In genomic region chr2:7119504-7119835, GRCh38 we compare ENCODE assay signal across 12 cellular contexts.
A peak's percentile ranks its signal among the peaks of the same experiment; 100 is the strongest.
DNase-seq lines count a peak whose midpoint lies in the region; ATAC-seq, FAIRE-seq and TF ChIP-seq lines count a peak whose summit lies in the region.
"Had no signal": no experiment of that assay in that cellular context is flagged by ENCODE, and none has a peak within 500 bp of the region (broad histone marks: within the 10 kb centered on the region; RNA-seq: fewer than 3 reads in every experiment).

No MANE protein-coding gene starts in this region.

- peak; percentile 7 for FAIRE-seq in bronchial epithelial cell (lab: Jason Lieb, UNC)
- FAIRE-seq: GM19239, H54 had no signal

- ATAC-seq in sciatic nerve: no peak
- ATAC-seq in HG02623 (IDR thresholded peaks at IDR 0.05; ENCODE audit: unreplicated experiment): no peak

- no peak overlapping the region for H3K27ac Mint-ChIP-seq in glutamatergic neuron (ENCODE audit: unreplicated experiment)

- H3K4me1 Mint-ChIP-seq in glutamatergic neuron (ENCODE audit: low read depth, unreplicated experiment): peaks cover 21% of the 10 kb centered on the region

- peak overlapping the region; percentile 8 for H3K4me3 Mint-ChIP-seq in glutamatergic neuron (ENCODE audit: unreplicated experiment)

- H3K27me3 ChIP-seq in bronchial epithelial cell (ENCODE audit: control insufficient read depth, insufficient read depth, low read length): no peaks in the 10 kb centered on the region

- peaks cover 7% of the 10 kb centered on the region for H3K36me3 Mint-ChIP-seq in glutamatergic neuron (ENCODE audit: unreplicated experiment)

- in situ Hi-C loops in GM13976 (cut with MboI; ENCODE audit: low sequenced_read_pairs, unreplicated experiment): no loop called here

- DNase-seq in NCI-H82 (lab: John Stamatoyannopoulos, UW) (peak; percentile 53), NCI-H82 treated with DMSO at 0.1 percent for 48 hours (lab: John Stamatoyannopoulos, UW; ENCODE audit: unreplicated experiment) (no peak), bronchial epithelial cell (ENCODE audit: low read depth) (no peak), glutamatergic neuron (no peak), sciatic nerve (ENCODE audit: low spot score) (no peak), cortex of kidney (lab: John Stamatoyannopoulos, UW) (no peak), GM13976 (ENCODE audit: low spot score) (no peak)
- DNase-seq: GF-D8, NCI-H1092 treated with DMSO at 0.1 percent for 48 hours had no signal

- no peak overlapping the region for H3K4me3 ChIP-seq in bronchial epithelial cell (ENCODE audit: low read depth, low read length)

- peaks cover 3% of the 10 kb centered on the region for H3K27me3 Mint-ChIP-seq in glutamatergic neuron (ENCODE audit: unreplicated experiment)

- H3K36me3 ChIP-seq in bronchial epithelial cell (ENCODE audit: control insufficient read depth, insufficient read depth, low read length): no peaks in the 10 kb centered on the region

- H3K9me3 Mint-ChIP-seq in glutamatergic neuron (ENCODE audit: unreplicated experiment): peaks cover 4% of the 10 kb centered on the region

- intact Hi-C loops in sciatic nerve (cut with DNase I): no loop called here

- no peak for TF ChIP-seq CTCF in bronchial epithelial cell (IDR thresholded peaks at IDR 0.05; ENCODE audit: insufficient read depth, low read length, severe bottlenecking)
- no peak for TF ChIP-seq CTCF in glutamatergic neuron (IDR thresholded peaks at IDR 0.05; ENCODE audit: partially characterized antibody, unreplicated experiment)
- TF ChIP-seq CTCF in GM13976 (IDR thresholded peaks at IDR 0.05; ENCODE audit: borderline replicate concordance, control extremely low read depth, extremely low read depth, insufficient read depth, missing control alignments): no peak
